In genomic region chr19:36014029-36014924, GRCh38 we compare ENCODE assay signal across 8 cellular contexts. TPM values are rescaled to one million over a fixed set of nuclear protein-coding genes. Genes with fewer than 3 reads are reported as not detected.
DNase-seq lines count a peak whose midpoint lies in the region; ATAC-seq, FAIRE-seq and TF ChIP-seq lines count a peak whose summit lies in the region.

TSS of gene ALKBH6 (minus strand) at chr19:36014213. CDS start at chr19:36013397, 816 bp downstream.

- DNase-seq in D721Med (ENCODE audit: insufficient read length, low spot score) (peak; percentile 99), HuH-7.5 (ENCODE audit: low spot score) (peak; percentile 99), OCI-LY7 (ENCODE audit: low spot score) (peak; percentile 99), activated T-cell treated with anti-CD3 and anti-CD28 coated beads for 1 hour (ENCODE audit: low read depth) (peak; percentile 98), epidermal melanocyte (ENCODE audit: insufficient read length, low spot score) (peak; percentile 100), middle frontal gyrus (ENCODE audit: extremely low spot score, low spot score) (peak; percentile 98)
- peak; percentile 100 for DNase-seq in stimulated activated CD8-positive, alpha-beta memory T cell treated with anti-CD3 and anti-CD28 coated beads, Interleukin-2, amount 100 ng/mL, for 48 hours (ENCODE audit: low read depth in 2 of 2)

- no peaks in the 10 kb centered on the region for H3K9me2 ChIP-seq in OCI-LY7 (ENCODE audit: insufficient read depth, low read length)

- no peak within 1 kb of the TSS for H3K27ac ChIP-seq in OCI-LY7 (ENCODE audit: low read depth, low read length, poor library complexity, severe bottlenecking)

- CTCF ChIA-PET in OCI-LY7 (lab: Charles Lee; ENCODE audit: unreplicated experiment) = no interaction called here

- BruUV-seq in OCI-LY7 (replicated peaks; lab: Mats Ljungman, UMichigan) = TSS peak; percentile 81

- no peaks in the 10 kb centered on the region for H4K20me1 ChIP-seq in OCI-LY7 (ENCODE audit: insufficient read depth, low read length)

- no peak for FAIRE-seq in D721Med (lab: Jason Lieb, UNC)

- H2AFZ ChIP-seq in OCI-LY7 (ENCODE audit: low read length) = peak within 1 kb of the TSS; percentile 74

- intact Hi-C loops in OCI-LY7 (cut with micrococcal nuclease; ENCODE audit: unreplicated experiment) = no loop called here

- POLR2A ChIA-PET in OCI-LY7 (lab: Charles Lee) = interaction anchor here (0.6 to 1.0 kb wide), 6 partner anchors 10 to 269 kb away, joined by 3 to 8 read pairs (median 3); partner anchors contain the start of genes LIN37 and PSENEN

- no peaks in the 10 kb centered on the region for H3K9me3 ChIP-seq in OCI-LY7 (ENCODE audit: low read length)

- H3K4me2 ChIP-seq in OCI-LY7 (ENCODE audit: low read length) = peak within 1 kb of the TSS; percentile 97

- peak; percentile 92 for ATAC-seq in GM21526 (IDR thresholded peaks at IDR 0.05; ENCODE audit: low FRiP score, unreplicated experiment)

- H3K4me1 ChIP-seq in OCI-LY7 (ENCODE audit: insufficient read depth, low read length, poor library complexity, severe bottlenecking) = peaks cover 6% of the 10 kb centered on the region

- H3K36me3 ChIP-seq in OCI-LY7 (ENCODE audit: insufficient read depth, low read length) = no peaks in the 10 kb centered on the region

- peak within 1 kb of the TSS; percentile 84 for H3K4me3 ChIP-seq in OCI-LY7 (ENCODE audit: low read depth, low read length, poor library complexity, severe bottlenecking)

- TF ChIP-seq CTCF in D721Med (IDR thresholded peaks at IDR 0.05; ENCODE audit: insufficient read depth, missing control alignments) = no peak
- no peak for TF ChIP-seq CTCF in OCI-LY7 (conservative IDR thresholded peaks at IDR 0.05; ENCODE audit: low read length)

- H3K79me2 ChIP-seq in OCI-LY7 (ENCODE audit: insufficient read depth, low read depth, low read length) = peaks cover 7% of the 10 kb centered on the region; the same call in 1 of the 2 replicates

RNA-seq across cellular contexts. Expression of gene ALKBH6, which starts in this region (rescaled TPM):
- total RNA-seq in OCI-LY7 (2014; rRNA removed; shearing (Covaris generic)) = 19.5 and 29.0 TPM in 2 replicates
- total RNA-seq in OCI-LY7 (2022) = 28.7 and 38.2 TPM in 2 replicates
